Comparison of ENCODE assay signal across 1 cellular context in genomic region chr13:23375007-23375971, GRCh38.
TF ChIP-seq lines count a peak whose summit lies in the region.

No MANE protein-coding gene starts in this region.

TF ChIP-seq in HepG2, 621 proteins besides CTCF, POLR2A, EP300 and RAD21 (continued from another document and continues in another):
- TF ChIP-seq, protein P1, sequence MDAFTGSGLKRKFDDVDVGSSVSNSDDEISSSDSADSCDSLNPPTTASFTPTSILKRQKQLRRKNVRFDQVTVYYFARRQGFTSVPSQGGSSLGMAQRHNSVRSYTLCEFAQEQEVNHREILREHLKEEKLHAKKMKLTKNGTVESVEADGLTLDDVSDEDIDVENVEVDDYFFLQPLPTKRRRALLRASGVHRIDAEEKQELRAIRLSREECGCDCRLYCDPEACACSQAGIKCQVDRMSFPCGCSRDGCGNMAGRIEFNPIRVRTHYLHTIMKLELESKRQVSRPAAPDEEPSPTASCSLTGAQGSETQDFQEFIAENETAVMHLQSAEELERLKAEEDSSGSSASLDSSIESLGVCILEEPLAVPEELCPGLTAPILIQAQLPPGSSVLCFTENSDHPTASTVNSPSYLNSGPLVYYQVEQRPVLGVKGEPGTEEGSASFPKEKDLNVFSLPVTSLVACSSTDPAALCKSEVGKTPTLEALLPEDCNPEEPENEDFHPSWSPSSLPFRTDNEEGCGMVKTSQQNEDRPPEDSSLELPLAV (CRISPR knock-in tag; conservative IDR thresholded peaks at IDR 0.05; ENCODE audit: low read depth), result no peak
- TF ChIP-seq ZNF747 (CRISPR knock-in tag; IDR thresholded peaks at IDR 0.05; ENCODE audit: borderline replicate concordance), result no peak
- TF ChIP-seq PATZ1 (CRISPR knock-in tag; IDR thresholded peaks at IDR 0.05), result no peak
- TF ChIP-seq ZNF770 (CRISPR knock-in tag; IDR thresholded peaks at IDR 0.05), result no peak
- no peak for TF ChIP-seq SUZ12 (IDR thresholded peaks at IDR 0.05; ENCODE audit: low read depth, low read length)
- TF ChIP-seq GATAD1 (CRISPR knock-in tag; IDR thresholded peaks at IDR 0.05), result no peak
- no peak for TF ChIP-seq DPF2 (CRISPR knock-in tag; IDR thresholded peaks at IDR 0.05; ENCODE audit: borderline replicate concordance, low read depth)
- TF ChIP-seq MAFK (conservative IDR thresholded peaks at IDR 0.05 in 1 of 2, IDR thresholded peaks at IDR 0.05 in 1 of 2; ENCODE audit: low read length in 2 of 2), result no peak
- no peak for TF ChIP-seq FOSL1 (CRISPR knock-in tag; IDR thresholded peaks at IDR 0.05; ENCODE audit: borderline replicate concordance)
- no peak for TF ChIP-seq ZNF331 (CRISPR knock-in tag; IDR thresholded peaks at IDR 0.05)
- no peak for TF ChIP-seq CBX5 (CRISPR knock-in tag; IDR thresholded peaks at IDR 0.05; ENCODE audit: borderline replicate concordance)
- TF ChIP-seq ZMYM2 (CRISPR knock-in tag; IDR thresholded peaks at IDR 0.05), result no peak
- TF ChIP-seq ZSCAN9 (CRISPR knock-in tag; IDR thresholded peaks at IDR 0.05; ENCODE audit: borderline replicate concordance), result no peak
- TF ChIP-seq RBFOX2 (IDR thresholded peaks at IDR 0.05; ENCODE audit: low read depth, low read length), result peak; percentile 73
- no peak for TF ChIP-seq SKI (IDR thresholded peaks at IDR 0.05; ENCODE audit: partially characterized antibody)
- peak; percentile 25; the same call in 1 of the 2 replicates for TF ChIP-seq GABPA (IDR thresholded peaks at IDR 0.05; ENCODE audit: low read depth, low read length)
- no peak for TF ChIP-seq GABPA (CRISPR knock-in tag; IDR thresholded peaks at IDR 0.05; ENCODE audit: low read depth)
- TF ChIP-seq FOXA1 (IDR thresholded peaks at IDR 0.05), result no peak
- no peak for TF ChIP-seq FOXA1 (CRISPR knock-in tag; IDR thresholded peaks at IDR 0.05)
- no peak for TF ChIP-seq RBM39 (IDR thresholded peaks at IDR 0.05; ENCODE audit: low read depth, low read length, poor library complexity, severe bottlenecking)
- TF ChIP-seq ZFX (CRISPR knock-in tag; IDR thresholded peaks at IDR 0.05; ENCODE audit: low read depth), result peak; percentile 76
- no peak for TF ChIP-seq BCLAF1 (IDR thresholded peaks at IDR 0.05)
- peak; percentile 73; the same call in 1 of the 2 replicates for TF ChIP-seq TFDP1 (CRISPR knock-in tag; IDR thresholded peaks at IDR 0.05; ENCODE audit: borderline replicate concordance)
- no peak for TF ChIP-seq ZNF138 (CRISPR knock-in tag; IDR thresholded peaks at IDR 0.05; ENCODE audit: low read depth)
- TF ChIP-seq, protein P2, sequence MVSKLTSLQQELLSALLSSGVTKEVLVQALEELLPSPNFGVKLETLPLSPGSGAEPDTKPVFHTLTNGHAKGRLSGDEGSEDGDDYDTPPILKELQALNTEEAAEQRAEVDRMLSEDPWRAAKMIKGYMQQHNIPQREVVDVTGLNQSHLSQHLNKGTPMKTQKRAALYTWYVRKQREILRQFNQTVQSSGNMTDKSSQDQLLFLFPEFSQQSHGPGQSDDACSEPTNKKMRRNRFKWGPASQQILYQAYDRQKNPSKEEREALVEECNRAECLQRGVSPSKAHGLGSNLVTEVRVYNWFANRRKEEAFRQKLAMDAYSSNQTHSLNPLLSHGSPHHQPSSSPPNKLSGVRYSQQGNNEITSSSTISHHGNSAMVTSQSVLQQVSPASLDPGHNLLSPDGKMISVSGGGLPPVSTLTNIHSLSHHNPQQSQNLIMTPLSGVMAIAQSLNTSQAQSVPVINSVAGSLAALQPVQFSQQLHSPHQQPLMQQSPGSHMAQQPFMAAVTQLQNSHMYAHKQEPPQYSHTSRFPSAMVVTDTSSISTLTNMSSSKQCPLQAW (CRISPR knock-in tag; IDR thresholded peaks at IDR 0.05), result no peak
- no peak for TF ChIP-seq TCF12 (IDR thresholded peaks at IDR 0.05)
- 0 out of 2 replicates have a peak, but pooled peaks have one; percentile 51 for TF ChIP-seq TCF12 (CRISPR knock-in tag; IDR thresholded peaks at IDR 0.05)
- TF ChIP-seq SRSF1 (optimal IDR thresholded peaks at IDR 0.05; ENCODE audit: low read depth, low read length), result no peak
- TF ChIP-seq, protein P3, sequence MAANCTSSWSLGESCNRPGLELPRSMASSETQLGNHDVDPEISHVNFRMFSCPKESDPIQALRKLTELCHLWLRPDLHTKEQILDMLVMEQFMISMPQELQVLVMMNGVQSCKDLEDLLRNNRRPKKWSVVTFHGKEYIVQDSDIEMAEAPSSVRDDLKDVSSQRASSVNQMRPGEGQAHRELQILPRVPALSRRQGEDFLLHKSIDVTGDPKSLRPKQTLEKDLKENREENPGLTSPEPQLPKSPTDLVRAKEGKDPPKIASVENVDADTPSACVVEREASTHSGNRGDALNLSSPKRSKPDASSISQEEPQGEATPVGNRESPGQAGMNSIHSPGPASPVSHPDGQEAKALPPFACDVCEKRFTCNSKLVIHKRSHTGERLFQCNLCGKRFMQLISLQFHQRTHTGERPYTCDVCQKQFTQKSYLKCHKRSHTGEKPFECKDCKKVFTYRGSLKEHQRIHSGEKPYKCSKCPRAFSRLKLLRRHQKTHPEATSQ (CRISPR knock-in tag; IDR thresholded peaks at IDR 0.05; ENCODE audit: borderline replicate concordance), result no peak
- TF ChIP-seq, protein P4, sequence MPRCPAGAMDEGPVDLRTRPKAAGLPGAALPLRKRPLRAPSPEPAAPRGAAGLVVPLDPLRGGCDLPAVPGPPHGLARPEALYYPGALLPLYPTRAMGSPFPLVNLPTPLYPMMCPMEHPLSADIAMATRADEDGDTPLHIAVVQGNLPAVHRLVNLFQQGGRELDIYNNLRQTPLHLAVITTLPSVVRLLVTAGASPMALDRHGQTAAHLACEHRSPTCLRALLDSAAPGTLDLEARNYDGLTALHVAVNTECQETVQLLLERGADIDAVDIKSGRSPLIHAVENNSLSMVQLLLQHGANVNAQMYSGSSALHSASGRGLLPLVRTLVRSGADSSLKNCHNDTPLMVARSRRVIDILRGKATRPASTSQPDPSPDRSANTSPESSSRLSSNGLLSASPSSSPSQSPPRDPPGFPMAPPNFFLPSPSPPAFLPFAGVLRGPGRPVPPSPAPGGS (CRISPR knock-in tag; IDR thresholded peaks at IDR 0.05), result peak; percentile 84
- no peak for TF ChIP-seq FOXC1 (CRISPR knock-in tag; IDR thresholded peaks at IDR 0.05; ENCODE audit: borderline replicate concordance)
- no peak for TF ChIP-seq ZNF335 (CRISPR knock-in tag; IDR thresholded peaks at IDR 0.05)
- TF ChIP-seq EHMT2 (IDR thresholded peaks at IDR 0.05; ENCODE audit: borderline replicate concordance, low read depth, low read length), result no peak
- TF ChIP-seq TAF1 (CRISPR knock-in tag; IDR thresholded peaks at IDR 0.05), result peak; percentile 42
- TF ChIP-seq MEF2D (CRISPR knock-in tag; IDR thresholded peaks at IDR 0.05), result no peak
- TF ChIP-seq ZNF768 (CRISPR knock-in tag; IDR thresholded peaks at IDR 0.05), result no peak
- no peak for TF ChIP-seq JUNB (CRISPR knock-in tag; IDR thresholded peaks at IDR 0.05; ENCODE audit: borderline replicate concordance)
- TF ChIP-seq ATAD3A (CRISPR knock-in tag; IDR thresholded peaks at IDR 0.05), result no peak
- TF ChIP-seq HCFC1 (IDR thresholded peaks at IDR 0.05; ENCODE audit: low read depth, low read length), result no peak
- TF ChIP-seq RBM22 (optimal IDR thresholded peaks at IDR 0.05; ENCODE audit: low read length), result no peak
- peak; percentile 90 for TF ChIP-seq ZNF687 (CRISPR knock-in tag; IDR thresholded peaks at IDR 0.05)
- TF ChIP-seq ZNF800 (CRISPR knock-in tag; IDR thresholded peaks at IDR 0.05), result no peak
